In genomic region chr11:64246624-64246873, GRCh38 we compare ENCODE assay signal across 8 cellular contexts. TPM values are rescaled to one million over a fixed set of nuclear protein-coding genes. Genes with fewer than 3 reads are reported as not detected.
A peak's percentile ranks its signal among the peaks of the same experiment; 100 is the strongest.
DNase-seq lines count a peak whose midpoint lies in the region; ATAC-seq and TF ChIP-seq lines count a peak whose summit lies in the region.
"Not testable (repeated sequence)": the region's sequence is repeated elsewhere in the genome, so short reads cannot be mapped to it uniquely, and the experiment has no call there.

No MANE protein-coding gene starts in this region.

- H3K27me3 ChIP-seq in iPS-20b (ENCODE audit: insufficient read depth, low read length) = not testable (repeated sequence)

- TF ChIP-seq CTCF in GM12865 (IDR thresholded peaks at IDR 0.05; ENCODE audit: insufficient read depth, low read depth, low read length, missing control alignments); LNCaP clone FGC (IDR thresholded peaks at IDR 0.05; ENCODE audit: control insufficient read depth, extremely low read depth, insufficient read depth); coronary artery (IDR thresholded peaks at IDR 0.05); omental fat pad (IDR thresholded peaks at IDR 0.05): not testable (repeated sequence)

- not testable (repeated sequence) for H3K27me3 Mint-ChIP-seq in activated CD8-positive, alpha-beta T cell treated with anti-CD3 and anti-CD28 coated beads, Interleukin-2, amount 10 ng/mL, durations not matched to agents 7 days and 5 days (ENCODE audit: low read depth)

- H3K27ac ChIP-seq in coronary artery = peak overlapping the region; percentile 87 to 95
- H3K27ac ChIP-seq in iPS-20b (ENCODE audit: low read length); urinary bladder (ENCODE audit: low read depth): not testable (repeated sequence)

- H3K4me1 Mint-ChIP-seq in activated CD8-positive, alpha-beta T cell treated with anti-CD3 and anti-CD28 coated beads, Interleukin-2, amount 10 ng/mL, durations not matched to agents 7 days and 5 days (ENCODE audit: low read depth) = peaks cover 48% of the 10 kb centered on the region

- H3K36me3 ChIP-seq in iPS-20b (ENCODE audit: insufficient read depth, low read depth, low read length) = peaks cover 21% of the 10 kb centered on the region; the same call in 1 of the 2 replicates
- H3K36me3 ChIP-seq in urinary bladder (ENCODE audit: insufficient read depth) = not testable (repeated sequence)

- peak overlapping the region; percentile 66 for H3K27ac Mint-ChIP-seq in activated CD8-positive, alpha-beta T cell treated with anti-CD3 and anti-CD28 coated beads, Interleukin-2, amount 10 ng/mL, durations not matched to agents 7 days and 5 days

- not testable (repeated sequence) for H3K9me3 Mint-ChIP-seq in activated CD8-positive, alpha-beta T cell treated with anti-CD3 and anti-CD28 coated beads, Interleukin-2, amount 10 ng/mL, durations not matched to agents 7 days and 5 days (ENCODE audit: insufficient read depth)

- POLR2A ChIA-PET in activated CD8-positive, alpha-beta T cell treated with anti-CD3 and anti-CD28 coated beads, Interleukin-2, amount 10 ng/mL, durations not matched to agents 7 days and 5 days (lab: Charles Lee) = interaction anchor here (0.6 to 6.3 kb wide), 9 partner anchors 9 to 71 kb away, joined by 3 to 58 read pairs (median 5); partner anchors contain the start of genes FERMT3, NUDT22, STIP1 and TRMT112

- H3K4me1 ChIP-seq in iPS-20b (ENCODE audit: insufficient read depth, low read length) = peaks cover 28% of the 10 kb centered on the region
- H3K4me1 ChIP-seq in urinary bladder (ENCODE audit: insufficient read depth) = not testable (repeated sequence)

- not testable (repeated sequence) for H3K9me3 ChIP-seq in iPS-20b (ENCODE audit: insufficient read depth, low read depth, low read length)

- not testable (repeated sequence) for DNase-seq in GM12865 (ENCODE audit: low read depth); LNCaP clone FGC (ENCODE audit: low read depth); activated CD8-positive, alpha-beta T cell treated with anti-CD3 and anti-CD28 coated beads, Interleukin-2, amount 10 ng/mL, durations not matched to agents 7 days and 5 days; coronary artery (ENCODE audit: low spot score); omental fat pad (ENCODE audit: low spot score)

- peak overlapping the region; percentile 77 for H3K4me3 Mint-ChIP-seq in activated CD8-positive, alpha-beta T cell treated with anti-CD3 and anti-CD28 coated beads, Interleukin-2, amount 10 ng/mL, durations not matched to agents 7 days and 5 days

- under 1% methylated on average over 43 of the region's 43 CpGs for WGBS in urinary bladder

- peak overlapping the region; percentile 95; the same call in 1 of the 2 replicates for H3K9ac ChIP-seq in iPS-20b (ENCODE audit: low read depth, low read length)

- peak; percentile 15 for ATAC-seq in HG02588 (IDR thresholded peaks at IDR 0.05; ENCODE audit: unreplicated experiment)
- ATAC-seq in activated CD8-positive, alpha-beta T cell treated with anti-CD3 and anti-CD28 coated beads, Interleukin-2, amount 10 ng/mL, durations not matched to agents 7 days and 5 days = peak; percentile 25
- peak; percentile 1 for ATAC-seq in omental fat pad (ENCODE audit: low FRiP score)

- H3K4me3 ChIP-seq in GM12865 (ENCODE audit: low read depth, low read length) (peak overlapping the region; percentile 73; the same call in 1 of the 2 replicates), LNCaP clone FGC (ENCODE audit: low read depth, low read length) (peak overlapping the region; percentile 96), coronary artery (peak overlapping the region; percentile 81), iPS-20b (ENCODE audit: low read length) (peak overlapping the region; percentile 95; the same call in 1 of the 2 replicates), urinary bladder (ENCODE audit: low read depth, low read length) (peak overlapping the region; percentile 56)

- H3K36me3 Mint-ChIP-seq in activated CD8-positive, alpha-beta T cell treated with anti-CD3 and anti-CD28 coated beads, Interleukin-2, amount 10 ng/mL, durations not matched to agents 7 days and 5 days (ENCODE audit: low read depth) = peaks cover 20% of the 10 kb centered on the region

- CTCF ChIA-PET in activated CD8-positive, alpha-beta T cell treated with anti-CD3 and anti-CD28 coated beads, Interleukin-2, amount 10 ng/mL, durations not matched to agents 7 days and 5 days (lab: Charles Lee) = interaction anchor here (1.1 to 6.8 kb wide), 6 partner anchors 9 to 58 kb away, joined by 3 to 57 read pairs (median 8); partner anchors contain the start of genes CATSPERZ, ESRRA and FERMT3

RNA-seq across cellular contexts. Expression of gene PPP1R14B, which starts 0.2 kb away (rescaled TPM):
- total RNA-seq in activated CD8-positive, alpha-beta T cell treated with anti-CD3 and anti-CD28 coated beads, Interleukin-2, amount 10 ng/mL, durations not matched to agents 7 days and 5 days = 100 to 1,000 TPM; 178 to 197 TPM
- total RNA-seq in omental fat pad (100 to 1,000 TPM in 1 of 4 donors, 10 to 100 TPM in 3; 95.0 to 140 (median 97.9) TPM), urinary bladder (31.6 TPM)
- 62.8 TPM for polyA plus RNA-seq in urinary bladder

RNA-seq across cellular contexts. Expression of gene PLCB3, which starts 4.8 kb away (rescaled TPM):
- 10 to 100 TPM; 19.7 TPM for total RNA-seq in activated CD8-positive, alpha-beta T cell treated with anti-CD3 and anti-CD28 coated beads, Interleukin-2, amount 10 ng/mL, durations not matched to agents 7 days and 5 days
- 10 to 100 TPM; 14.7 to 26.5 (median 19.7) TPM for total RNA-seq in omental fat pad
- total RNA-seq in urinary bladder = 14.8 TPM
- 18.2 TPM for polyA plus RNA-seq in urinary bladder

RNA-seq across cellular contexts. Expression of gene FKBP2, which starts 5.7 kb away (rescaled TPM):
- total RNA-seq in activated CD8-positive, alpha-beta T cell treated with anti-CD3 and anti-CD28 coated beads, Interleukin-2, amount 10 ng/mL, durations not matched to agents 7 days and 5 days = 10 to 100 TPM; 26.9 to 33.0 TPM
- 10 to 100 TPM; 41.8 to 78.5 (median 49.5) TPM for total RNA-seq in omental fat pad
- total RNA-seq in urinary bladder = 29.2 TPM
- polyA plus RNA-seq in urinary bladder = 167 TPM

RNA-seq across cellular contexts. Expression of gene VEGFB, which starts 12.2 kb away (rescaled TPM):
- total RNA-seq in activated CD8-positive, alpha-beta T cell treated with anti-CD3 and anti-CD28 coated beads, Interleukin-2, amount 10 ng/mL, durations not matched to agents 7 days and 5 days = 10 to 100 TPM; 81.5 to 87.8 TPM
- total RNA-seq in omental fat pad = 100 to 1,000 TPM in 3 of 4 donors, 10 to 100 TPM in 1; 89.2 to 172 (median 149) TPM
- 18.9 TPM for total RNA-seq in urinary bladder
- polyA plus RNA-seq in urinary bladder = 123 TPM

RNA-seq across cellular contexts. Expression of gene DNAJC4, which starts 16.2 kb away (rescaled TPM):
- 10 to 100 TPM; 38.0 to 41.3 TPM for total RNA-seq in activated CD8-positive, alpha-beta T cell treated with anti-CD3 and anti-CD28 coated beads, Interleukin-2, amount 10 ng/mL, durations not matched to agents 7 days and 5 days
- total RNA-seq in omental fat pad = 10 to 100 TPM; 19.2 to 25.8 (median 21.6) TPM
- 10.7 TPM for total RNA-seq in urinary bladder
- polyA plus RNA-seq in urinary bladder = 57.6 TPM
